23 cellular contexts compared by ENCODE assay signal in genomic region chr15:75231836-75232235, GRCh38. TPM values are rescaled to one million over a fixed set of nuclear protein-coding genes. Genes with fewer than 3 reads are reported as not detected.
DNase-seq lines count a peak whose midpoint lies in the region; FAIRE-seq and TF ChIP-seq lines count a peak whose summit lies in the region.
"Had no signal": no experiment of that assay in that cellular context is flagged by ENCODE, and none has a peak within 500 bp of the region (broad histone marks: within the 10 kb centered on the region; RNA-seq: fewer than 3 reads in every experiment).

No MANE protein-coding gene starts in this region.

- no peaks in the 10 kb centered on the region; a peak in 2 of 7 replicates for H3K4me1 ChIP-seq in H1 (replicated peaks in 1 of 4; ENCODE audit: control insufficient read depth in 3 of 4, insufficient read depth in 4 of 4, low read length in 3 of 4)
- no peaks in the 10 kb centered on the region for H3K4me1 ChIP-seq in transverse colon
- H3K4me1 ChIP-seq in esophagus squamous epithelium = no peaks in the 10 kb centered on the region
- H3K4me1 ChIP-seq: BE2C, SJSA1 had no signal

- H2AK5ac ChIP-seq in H1 (ENCODE audit: low read depth, low read length) = no peak overlapping the region

- H3K4ac ChIP-seq in H1 (replicated peaks; ENCODE audit: insufficient read length, low read depth, low read length) = no peak overlapping the region

- no peak overlapping the region for H3K27ac ChIP-seq in H1 (ENCODE audit: low read depth, low read length)
- H3K27ac ChIP-seq in transverse colon = no peak overlapping the region
- H3K27ac ChIP-seq in esophagus squamous epithelium = no peak overlapping the region
- H3K27ac ChIP-seq: SJSA1 had no signal

- no peak overlapping the region for H2AFZ ChIP-seq in H1 (ENCODE audit: low read length)
- H2AFZ ChIP-seq: GM23338 had no signal

- no peak overlapping the region for H3K4me3 ChIP-seq in H7 (ENCODE audit: insufficient read depth, low read depth, low read length)
- H3K4me3 ChIP-seq in H1 (ENCODE audit: extremely low read depth in 1 of 4, insufficient read depth in 2 of 4, low read depth in 3 of 4, low read length in 4 of 4) = no peak overlapping the region
- H3K4me3 ChIP-seq in transverse colon = no peak overlapping the region
- no peak overlapping the region for H3K4me3 ChIP-seq in esophagus squamous epithelium
- H3K4me3 ChIP-seq: GM12878, GM23338, SJSA1 had no signal

- in situ Hi-C loops in transverse colon (cut with MboI; ENCODE audit: low pct_ligation_motif_present in 1 of 4, low pct_unique_long_range_greater_than_20kb in 1 of 4, low sequenced_read_pairs in 3 of 4) = no loop called here

- no peak overlapping the region for H3K23ac ChIP-seq in H1 (ENCODE audit: insufficient read length)

- TF ChIP-seq EP300 in H1 (IDR thresholded peaks at IDR 0.05; ENCODE audit: borderline replicate concordance in 1 of 2, low read depth in 2 of 2, low read length in 2 of 2) (no peak), transverse colon (IDR thresholded peaks at IDR 0.05; ENCODE audit: low read depth) (no peak)

- no peak for DNase-seq in activated naive CD4-positive, alpha-beta T cell (lab: John Stamatoyannopoulos, UW)
- DNase-seq in H7 (peak; percentile 14), H1 (ENCODE audit: low read depth in 1 of 2, low spot score in 2 of 2) (no peak), transverse colon (peak; percentile 0), esophagus squamous epithelium (lab: John Stamatoyannopoulos, UW) (no peak), NCI-H2081 treated with DMSO at 0.1 percent for 48 hours (lab: John Stamatoyannopoulos, UW) (no peak), NCI-H774 (lab: John Stamatoyannopoulos, UW) (no peak)
- DNase-seq: BE2C; Caco-2; CD4-positive, alpha-beta T cell; GF-D8; MV-4-11; NCI-H1417; NCI-H187; NCI-H2227 treated with DMSO at 0.1 percent for 48 hours; NCI-H510A treated with DMSO at 0.1 percent for 48 hours; NCI-H82 had no signal

- H2BK20ac ChIP-seq in H1 (ENCODE audit: low read length) = no peak overlapping the region

- H3K4me2 ChIP-seq in H1 (ENCODE audit: insufficient read depth in 1 of 2, low read depth in 2 of 2, low read length in 2 of 2) = no peak overlapping the region
- H3K4me2 ChIP-seq: GM23338 had no signal

- H3K27me3 ChIP-seq in H7 (ENCODE audit: control insufficient read depth, insufficient read depth, low read length) (no peaks in the 10 kb centered on the region; the same call in 1 of the 2 replicates), H1 (replicated peaks in 1 of 4; ENCODE audit: control insufficient read depth in 3 of 4, extremely low read depth in 1 of 4, insufficient read depth in 3 of 4, low read length in 3 of 4) (no peaks in the 10 kb centered on the region; a peak in 1 of 7 replicates), transverse colon (no peaks in the 10 kb centered on the region), esophagus squamous epithelium (peaks cover 0 to 71% (median 0%) of the 10 kb centered on the region in 4 donors)
- H3K27me3 ChIP-seq: BE2C had no signal

- H2BK120ac ChIP-seq in H1 (replicated peaks; ENCODE audit: low read depth, low read length) = no peak overlapping the region

- no peak overlapping the region for H3K18ac ChIP-seq in H1 (ENCODE audit: extremely low read depth, low read length)

- no peak for TF ChIP-seq RAD21 in H1 (IDR thresholded peaks at IDR 0.05 in 1 of 2, conservative IDR thresholded peaks at IDR 0.05 in 1 of 2; ENCODE audit: low read depth in 2 of 2, low read length in 2 of 2)

- H4K5ac ChIP-seq in H1 (ENCODE audit: insufficient read length, low read depth, low read length) = no peak overlapping the region

- POLR2A ChIA-PET in H1 (lab: Charles Lee; ENCODE audit: partially characterized antibody) = interaction anchor here (1.4 kb wide), 1 partner anchor 15 kb away, joined by 7 read pairs; no protein-coding TSS in a partner anchor

- no peak overlapping the region for H4K91ac ChIP-seq in H1 (replicated peaks; ENCODE audit: insufficient read length, low read length)

- H3K4me3 Mint-ChIP-seq in activated naive CD4-positive, alpha-beta T cell treated with anti-CD3 and anti-CD28 coated beads, Interleukin-2, amount 50 U/mL, for 24 hours = no peak overlapping the region
- H3K4me3 Mint-ChIP-seq: CD4-positive, alpha-beta T cell; GM23338 had no signal

- no peaks in the 10 kb centered on the region for H3K36me3 ChIP-seq in H7 (replicated peaks; ENCODE audit: control insufficient read depth, insufficient read depth, low read length)
- H3K36me3 ChIP-seq in H1 (ENCODE audit: control insufficient read depth in 2 of 4, insufficient read depth in 4 of 4, low read length in 3 of 4) = no peaks in the 10 kb centered on the region
- no peaks in the 10 kb centered on the region for H3K36me3 ChIP-seq in transverse colon
- no peaks in the 10 kb centered on the region for H3K36me3 ChIP-seq in esophagus squamous epithelium
- H3K36me3 ChIP-seq: BE2C, SJSA1 had no signal

- no peak overlapping the region for H3K56ac ChIP-seq in H1 (replicated peaks; ENCODE audit: insufficient read length, low read depth, low read length)

- TF ChIP-seq POLR2A in H1 (IDR thresholded peaks at IDR 0.05; ENCODE audit: control extremely low read depth in 1 of 2, low read depth in 2 of 2, low read length in 2 of 2) (no peak), transverse colon (IDR thresholded peaks at IDR 0.05) (no peak), esophagus squamous epithelium (IDR thresholded peaks at IDR 0.05) (no peak)

- no peak for FAIRE-seq in H1 (lab: Jason Lieb, UNC)
- FAIRE-seq: A204.1, GM12878, GM18507 had no signal

- H3K36me3 Mint-ChIP-seq in activated naive CD4-positive, alpha-beta T cell treated with anti-CD3 and anti-CD28 coated beads, Interleukin-2, amount 50 U/mL, for 24 hours = no peaks in the 10 kb centered on the region

- H3K79me2 ChIP-seq in H1 (ENCODE audit: control insufficient read depth in 1 of 2, insufficient read depth in 2 of 2, low read length in 2 of 2) = no peaks in the 10 kb centered on the region

- TF ChIP-seq CTCF in H1 (IDR thresholded peaks at IDR 0.05; ENCODE audit: control extremely low read depth in 1 of 3, insufficient read depth in 1 of 3, low read depth in 1 of 3, low read length in 3 of 3) (no peak), transverse colon (IDR thresholded peaks at IDR 0.05) (no peak), esophagus squamous epithelium (IDR thresholded peaks at IDR 0.05) (no peak)

- CTCF ChIA-PET in H1 (lab: Charles Lee; ENCODE audit: partially characterized antibody) = no interaction called here

- intact Hi-C loops in transverse colon (cut with DNase I; ENCODE audit: low total_unique reads) = no loop called here
- intact Hi-C loops in esophagus squamous epithelium (cut with DNase I) = loop anchor here (10.0 kb wide), 1 partner anchor 93 kb away; no protein-coding TSS in a partner anchor

- H4K20me1 ChIP-seq in H1 (replicated peaks in 1 of 2; ENCODE audit: control insufficient read depth in 1 of 2, insufficient read depth in 2 of 2, low read length in 2 of 2) = no peaks in the 10 kb centered on the region

- H3K27me3 Mint-ChIP-seq in activated naive CD4-positive, alpha-beta T cell treated with anti-CD3 and anti-CD28 coated beads, Interleukin-2, amount 50 U/mL, for 24 hours = peaks cover 6% of the 10 kb centered on the region

- H4K8ac ChIP-seq in H1 (ENCODE audit: extremely low read depth, insufficient read depth, low read length) = peak overlapping the region; percentile 29; the same call in 1 of the 2 replicates

- no peaks in the 10 kb centered on the region for H3K9me3 Mint-ChIP-seq in activated naive CD4-positive, alpha-beta T cell treated with anti-CD3 and anti-CD28 coated beads, Interleukin-2, amount 50 U/mL, for 24 hours
- H3K9me3 Mint-ChIP-seq: CD4-positive, alpha-beta T cell; GM23338 had no signal

- H3K9me3 ChIP-seq in H1 (ENCODE audit: insufficient read depth in 2 of 2, low read depth in 1 of 2, low read length in 1 of 2) (no peaks in the 10 kb centered on the region), transverse colon (no peaks in the 10 kb centered on the region), esophagus squamous epithelium (no peaks in the 10 kb centered on the region)
- H3K9me3 ChIP-seq: BE2C, Caco-2, SJSA1 had no signal

- H2BK5ac ChIP-seq in H1 (ENCODE audit: low read depth, low read length) = no peak overlapping the region

- no peaks in the 10 kb centered on the region for H3K23me2 ChIP-seq in H1 (ENCODE audit: low read depth, low read length)

- H3K27ac Mint-ChIP-seq in activated naive CD4-positive, alpha-beta T cell treated with anti-CD3 and anti-CD28 coated beads, Interleukin-2, amount 50 U/mL, for 24 hours = peak overlapping the region; percentile 26
- H3K27ac Mint-ChIP-seq: CD4-positive, alpha-beta T cell; GM23338 had no signal

- H3K79me1 ChIP-seq in H1 (ENCODE audit: low read depth, low read length) = no peaks in the 10 kb centered on the region

- no peak overlapping the region; the same call in 1 of the 2 replicates for H2BK12ac ChIP-seq in H1 (ENCODE audit: low read depth, low read length)

- WGBS in H1 (ENCODE audit: extremely low coverage in 1 of 2, insufficient coverage in 1 of 2, insufficient read length in 1 of 2, insufficient replicate concordance in 2 of 2, low coverage in 1 of 2, low lambda C conversion rate in 2 of 2, missing lambda C conversion rate in 1 of 2), 2 experiments = 93% methylated on average over 4 of the region's 4 CpGs; no CpG with 5 or more reads in 1 of the 2 experiments
- 70% methylated on average over 4 of the region's 4 CpGs; no CpG with 5 or more reads in 1 of the 2 donors for WGBS in transverse colon (ENCODE audit: low coverage in 1 of 2), 2 donors
- 56 to 61% methylated on average over 4 of the region's 4 CpGs for WGBS in esophagus squamous epithelium, 2 donors

- H3K14ac ChIP-seq in H1 (ENCODE audit: insufficient read length) = no peak overlapping the region

- H2BK15ac ChIP-seq in H1 (ENCODE audit: low read length) = no peak overlapping the region

- H3K9ac ChIP-seq in H1 (replicated peaks in 1 of 4; ENCODE audit: extremely low read depth in 1 of 4, low read depth in 3 of 4, low read length in 3 of 4) = no peak overlapping the region

- H3K4me1 Mint-ChIP-seq in activated naive CD4-positive, alpha-beta T cell treated with anti-CD3 and anti-CD28 coated beads, Interleukin-2, amount 50 U/mL, for 24 hours = no peaks in the 10 kb centered on the region

RNA-seq across cellular contexts. Expression of gene GOLGA6C, which starts 26.3 kb away (rescaled TPM):
- 0.07 and 0.24 TPM in 2 replicates for total RNA-seq in H7 (2014; rRNA removed; shearing (Covaris generic))
- 0.35 TPM in 1 of 2 replicates, not detected in the other for total RNA-seq in H1 (2021; fragmentation: NEBNext Ultra II Directional; extraction: Animal tissue kit (Norgen Biotek cat#: 25700))
- polyA plus RNA-seq in H1 (2011; rRNA removed) = 0.14 and 0.17 TPM in 2 replicates
- polyA plus RNA-seq in H1 (2011; cell fraction: cytosol; rRNA removed) = 0.22 TPM
- polyA plus RNA-seq in H1 (2011; cell fraction: nucleus; rRNA removed) = 0.11 TPM
- 0.15 to 0.61 TPM (median 0.42 TPM) in 4 replicates for polyA plus RNA-seq in H1 (2012, experiment 1 of 2)
- not detected for polyA plus RNA-seq in H1 (2012, experiment 2 of 2)
- polyA plus RNA-seq in H1 (2013, experiment 1 of 2) = 0.99 TPM
- 0.75 TPM for polyA plus RNA-seq in H1 (2013, experiment 2 of 2)
- polyA minus RNA-seq in H1 (2011; rRNA and poly(A)+ RNA removed) = not detected in 2 replicates
- polyA minus RNA-seq in H1 (2011; cell fraction: cytosol; rRNA and poly(A)+ RNA removed) = not detected
- 0.30 TPM for polyA minus RNA-seq in H1 (2011; cell fraction: nucleus; rRNA and poly(A)+ RNA removed)
- total RNA-seq in transverse colon (not detected), esophagus squamous epithelium (not detected)
- total RNA-seq: Caco-2; CD4-positive, alpha-beta T cell; GM12878; SJSA1 had no signal
- polyA plus RNA-seq: GM12878 had no signal

RNA-seq across cellular contexts. Expression of gene C15orf39, which starts 30.2 kb away (rescaled TPM):
- total RNA-seq in H7 (2014; rRNA removed; shearing (Covaris generic)) = 35.9 and 37.1 TPM in 2 replicates
- total RNA-seq in H1 (2021; fragmentation: NEBNext Ultra II Directional; extraction: Animal tissue kit (Norgen Biotek cat#: 25700)) = 35.6 and 38.5 TPM in 2 replicates
- 13.8 and 18.9 TPM in 2 replicates for polyA plus RNA-seq in H1 (2011; rRNA removed)
- polyA plus RNA-seq in H1 (2011; cell fraction: cytosol; rRNA removed) = 5.7 TPM
- polyA plus RNA-seq in H1 (2011; cell fraction: nucleus; rRNA removed) = 15.1 TPM
- polyA plus RNA-seq in H1 (2012, experiment 1 of 2) = 17.6 to 27.7 TPM (median 24.3 TPM) in 4 replicates
- 24.9 TPM for polyA plus RNA-seq in H1 (2012, experiment 2 of 2)
- 23.9 TPM for polyA plus RNA-seq in H1 (2013, experiment 1 of 2)
- polyA plus RNA-seq in H1 (2013, experiment 2 of 2) = 24.3 TPM
- 14.5 and 15.8 TPM in 2 replicates for polyA minus RNA-seq in H1 (2011; rRNA and poly(A)+ RNA removed)
- polyA minus RNA-seq in H1 (2011; cell fraction: cytosol; rRNA and poly(A)+ RNA removed) = 23.3 TPM
- 21.6 TPM for polyA minus RNA-seq in H1 (2011; cell fraction: nucleus; rRNA and poly(A)+ RNA removed)
- 10 to 100 TPM; 20.9 to 27.9 (median 26.7) TPM for total RNA-seq in transverse colon
- 10 to 100 TPM; 12.3 to 33.3 (median 21.5) TPM for total RNA-seq in esophagus squamous epithelium

RNA-seq across cellular contexts. Expression of gene GOLGA6D, which starts 50.8 kb away (rescaled TPM):
- 0.28 and 1.1 TPM in 2 replicates for total RNA-seq in H7 (2014; rRNA removed; shearing (Covaris generic))
- 0.69 and 0.73 TPM in 2 replicates for total RNA-seq in H1 (2021; fragmentation: NEBNext Ultra II Directional; extraction: Animal tissue kit (Norgen Biotek cat#: 25700))
- polyA plus RNA-seq in H1 (2011; rRNA removed) = 0.20 and 0.27 TPM in 2 replicates
- 0.58 TPM for polyA plus RNA-seq in H1 (2011; cell fraction: cytosol; rRNA removed)
- 0.74 TPM for polyA plus RNA-seq in H1 (2011; cell fraction: nucleus; rRNA removed)
- 0.25 to 0.81 TPM (median 0.51 TPM) in 4 replicates for polyA plus RNA-seq in H1 (2012, experiment 1 of 2)
- polyA plus RNA-seq in H1 (2012, experiment 2 of 2) = 0.14 TPM
- polyA plus RNA-seq in H1 (2013, experiment 1 of 2) = 0.77 TPM
- 0.85 TPM for polyA plus RNA-seq in H1 (2013, experiment 2 of 2)
- polyA minus RNA-seq in H1 (2011; rRNA and poly(A)+ RNA removed) = 0.47 and 0.68 TPM in 2 replicates
- not detected for polyA minus RNA-seq in H1 (2011; cell fraction: cytosol; rRNA and poly(A)+ RNA removed)
- polyA minus RNA-seq in H1 (2011; cell fraction: nucleus; rRNA and poly(A)+ RNA removed) = not detected
- not detected for total RNA-seq in transverse colon
- not detected for total RNA-seq in esophagus squamous epithelium
- total RNA-seq: Caco-2; CD4-positive, alpha-beta T cell; GM12878; SJSA1 had no signal
- polyA plus RNA-seq: GM12878 had no signal

Comparison
In these comparisons a context has a peak if more than half of its experiments do, and no peak if none do; other contexts are left out.
1. DNase-seq: peak in H7 (single experiment) and transverse colon (single experiment); none in activated naive CD4-positive, alpha-beta T cell (0 of 4), H1 (0 of 2), esophagus squamous epithelium (single experiment), NCI-H2081 treated with DMSO at 0.1 percent for 48 hours (single experiment) and NCI-H774 (single experiment).